Comparison of ENCODE assay signal across 10 cellular contexts in the genomic region with DNA sequence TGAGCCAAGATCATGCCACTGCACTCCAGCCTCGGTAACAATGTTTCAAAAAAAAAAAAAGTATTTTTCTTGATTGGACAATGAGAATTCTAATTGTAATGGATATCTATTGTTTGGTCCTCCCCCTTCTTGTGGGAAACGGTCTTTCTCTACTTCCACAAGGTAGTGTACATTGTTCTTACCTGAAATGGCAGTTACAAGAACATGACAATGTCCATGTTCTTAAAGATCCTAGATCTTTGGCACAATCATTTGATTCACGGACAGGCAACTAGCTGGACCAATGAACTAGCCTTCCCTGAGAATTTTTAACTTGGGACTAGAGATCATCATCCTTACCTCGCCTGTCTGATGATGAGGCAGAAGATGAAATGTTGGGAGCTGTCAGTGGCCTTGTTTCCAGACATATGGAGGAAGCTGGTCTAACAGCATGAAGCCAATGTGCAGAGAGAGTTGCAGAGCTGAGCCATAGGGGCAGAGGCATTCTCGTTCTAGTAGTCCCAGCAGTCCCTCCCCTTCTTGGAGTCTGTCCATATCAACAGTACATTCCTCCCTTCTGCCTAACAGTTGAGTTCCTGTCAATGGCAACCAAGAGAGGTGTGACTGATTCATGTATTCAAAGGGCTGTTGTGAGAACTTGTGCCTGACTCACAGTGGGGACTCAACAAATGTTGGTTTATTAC. TPM values are rescaled to one million over a fixed set of nuclear protein-coding genes. Genes with fewer than 3 reads are reported as not detected.
DNase-seq lines count a peak whose midpoint lies in the region; ATAC-seq and TF ChIP-seq lines count a peak whose summit lies in the region.
"Had no signal": no experiment of that assay in that cellular context is flagged by ENCODE, and none has a peak within 500 bp of the region (broad histone marks: within the 10 kb centered on the region; RNA-seq: fewer than 3 reads in every experiment).

No MANE protein-coding gene starts in this region.

- no peak for TF ChIP-seq CTCF in nephron (IDR thresholded peaks at IDR 0.05; ENCODE audit: unreplicated experiment in 3 of 3)
- TF ChIP-seq CTCF in CD8-positive, alpha-beta T cell (IDR thresholded peaks at IDR 0.05) = no peak

- no peaks in the 10 kb centered on the region for H3K9me3 Mint-ChIP-seq in nephron
- no peaks in the 10 kb centered on the region for H3K9me3 Mint-ChIP-seq in CD8-positive, alpha-beta T cell

- intact Hi-C loops in CD8-positive, alpha-beta T cell (cut with DNase I, micrococcal nuclease) = loop anchor here (5.0 kb wide), 3 partner anchors 36 to 276 kb away; no protein-coding TSS in a partner anchor

- peak overlapping the region; percentile 5 for H3K27ac ChIP-seq in cingulate gyrus (ENCODE audit: low read depth, low read length)
- no peak overlapping the region for H3K27ac ChIP-seq in CD8-positive, alpha-beta T cell (ENCODE audit: low read depth, low read length)
- H3K27ac ChIP-seq: SJSA1 had no signal

- peaks cover 6% of the 10 kb centered on the region for H3K4me1 ChIP-seq in CD8-positive, alpha-beta T cell (ENCODE audit: insufficient read depth, low read length)

- ATAC-seq in CD8-positive, alpha-beta T cell = no peak
- ATAC-seq: body of pancreas had no signal

- H3K9me3 ChIP-seq in CD8-positive, alpha-beta T cell (ENCODE audit: low read length) = no peaks in the 10 kb centered on the region
- H3K9me3 ChIP-seq: body of pancreas, SJSA1 had no signal

- H3K36me3 ChIP-seq in CD8-positive, alpha-beta T cell (ENCODE audit: insufficient read depth, low read length) = no peaks in the 10 kb centered on the region

- H3K4me3 Mint-ChIP-seq in nephron = peak overlapping the region; percentile 92 to 94 (median 92)
- no peak overlapping the region for H3K4me3 Mint-ChIP-seq in CD8-positive, alpha-beta T cell

- DNase-seq in EL (peak; percentile 84), NCI-H2081 treated with DMSO at 0.1 percent for 48 hours (lab: John Stamatoyannopoulos, UW) (peak; percentile 39), ecto neural progenitor cell (ENCODE audit: low spot score) (no peak), DMS53 treated with DMSO at 0.1 percent for 48 hours (lab: John Stamatoyannopoulos, UW; ENCODE audit: unreplicated experiment) (no peak)
- DNase-seq in CD8-positive, alpha-beta T cell = no peak
- DNase-seq: stimulated activated CD8-positive, alpha-beta memory T cell treated with anti-CD3 and anti-CD28 coated beads, Interleukin-4, amount 100 ng/mL, for 48 hours had no signal

- no peak overlapping the region for H3K4me3 ChIP-seq in CD8-positive, alpha-beta T cell (ENCODE audit: low read depth, low read length)
- H3K4me3 ChIP-seq: body of pancreas, SJSA1 had no signal

- CTCF ChIA-PET in CD8-positive, alpha-beta T cell (lab: Charles Lee) = no interaction called here

- peaks cover 32% of the 10 kb centered on the region for H3K4me1 Mint-ChIP-seq in nephron
- H3K4me1 Mint-ChIP-seq in CD8-positive, alpha-beta T cell (ENCODE audit: low read depth) = peaks cover 29% of the 10 kb centered on the region

- POLR2A ChIA-PET in CD8-positive, alpha-beta T cell (lab: Charles Lee) = no interaction called here

- no peaks in the 10 kb centered on the region for H3K36me3 Mint-ChIP-seq in nephron (ENCODE audit: low read depth)
- H3K36me3 Mint-ChIP-seq in CD8-positive, alpha-beta T cell = peaks cover 8% of the 10 kb centered on the region

- no peaks in the 10 kb centered on the region for H3K27me3 ChIP-seq in CD8-positive, alpha-beta T cell (ENCODE audit: insufficient read depth, low read length)
- H3K27me3 ChIP-seq: body of pancreas, SJSA1 had no signal

- no peaks in the 10 kb centered on the region for H3K27me3 Mint-ChIP-seq in nephron (ENCODE audit: low read depth)
- no peaks in the 10 kb centered on the region for H3K27me3 Mint-ChIP-seq in CD8-positive, alpha-beta T cell (ENCODE audit: low read depth)

- H3K27ac Mint-ChIP-seq in nephron = peak overlapping the region; percentile 92 to 99 (median 99)
- H3K27ac Mint-ChIP-seq in CD8-positive, alpha-beta T cell = no peak overlapping the region

RNA-seq across cellular contexts. Expression of gene MARCHF6, which starts 2.2 kb away (rescaled TPM):
- 100 to 1,000 TPM; 182 to 189 TPM for total RNA-seq in CD8-positive, alpha-beta T cell

RNA-seq across cellular contexts. Expression of gene CMBL, which starts 43.6 kb away (rescaled TPM):
- not detected for total RNA-seq in CD8-positive, alpha-beta T cell

Comparison
In these comparisons a context has a peak if more than half of its experiments do, and no peak if none do; other contexts are left out.
1. DNase-seq: peak in EL (single experiment) and NCI-H2081 treated with DMSO at 0.1 percent for 48 hours (single experiment); none in ecto neural progenitor cell (single experiment), CD8-positive, alpha-beta T cell (0 of 7) and DMS53 treated with DMSO at 0.1 percent for 48 hours (single experiment).